ENCODE assay signal across 9 cellular contexts in the genomic region with DNA sequence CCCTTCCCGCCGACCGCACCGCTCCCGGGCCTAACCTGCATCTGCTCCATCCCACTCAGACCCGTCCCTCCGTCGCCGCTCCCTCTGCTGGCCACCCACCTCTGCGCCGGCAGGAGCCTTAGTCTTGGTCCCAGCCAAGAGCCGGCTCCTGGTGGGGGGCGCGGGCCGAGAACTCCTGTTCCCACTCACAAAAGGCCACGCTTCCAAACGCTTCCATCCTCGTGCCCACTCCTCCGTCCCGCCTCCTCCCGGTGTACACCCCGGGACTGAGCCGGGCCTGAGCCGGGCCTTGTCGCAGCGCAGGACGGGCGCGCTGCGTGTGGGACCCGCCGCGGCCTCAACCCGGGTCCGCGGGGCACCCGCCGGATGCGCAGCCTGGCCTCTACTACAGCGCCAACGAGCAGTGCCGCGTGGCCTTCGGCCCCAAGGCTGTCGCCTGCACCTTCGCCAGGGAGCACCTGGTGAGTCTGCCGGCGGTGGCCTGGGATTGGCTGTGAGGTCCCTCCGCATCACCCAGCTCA. TPM values are rescaled to one million over a fixed set of nuclear protein-coding genes. Genes with fewer than 3 reads are reported as not detected.
DNase-seq lines count a peak whose midpoint lies in the region; ATAC-seq lines count a peak whose summit lies in the region.
"Had no signal": no experiment of that assay in that cellular context is flagged by ENCODE, and none has a peak within 500 bp of the region (broad histone marks: within the 10 kb centered on the region; RNA-seq: fewer than 3 reads in every experiment).

No MANE protein-coding gene starts in this region.

- peaks cover 5 to 32% (median 13%) of the 10 kb centered on the region in 5 donors for H3K27me3 Mint-ChIP-seq in naive thymus-derived CD8-positive, alpha-beta T cell

- peaks cover 6% of the 10 kb centered on the region; the same call in 1 of the 2 replicates for H3K36me3 ChIP-seq in HUES6 (ENCODE audit: control insufficient read depth, insufficient read depth, low read length)

- H3K9me3 ChIP-seq in HUES6 (ENCODE audit: control insufficient read depth, insufficient read depth, low read depth, low read length): no peaks in the 10 kb centered on the region

- no peak overlapping the region for H3K27ac ChIP-seq in HUES6 (ENCODE audit: low read depth, low read length)

- H3K27me3 ChIP-seq in HUES6 (ENCODE audit: control insufficient read depth, insufficient read depth, low read length): peaks cover 4% of the 10 kb centered on the region

- peaks cover 7% of the 10 kb centered on the region; the same call in 1 of the 2 replicates for H3K4me1 ChIP-seq in HUES6 (ENCODE audit: control insufficient read depth, insufficient read depth, low read length)

- POLR2A ChIA-PET in naive thymus-derived CD8-positive, alpha-beta T cell (lab: Charles Lee): no interaction called here

- H3K9ac ChIP-seq in HUES6 (ENCODE audit: low read length): peak overlapping the region; percentile 21

- no peak overlapping the region for H3K27ac Mint-ChIP-seq in naive thymus-derived CD8-positive, alpha-beta T cell
- H3K27ac Mint-ChIP-seq: dendritic cell treated with granulocyte-macrophage colony-stimulating factor and Interleukin-4, amounts not matched to agents 40 ng/mL and 50 ng/mL, for 4 days had no signal

- peak; percentile 42 to 76 for ATAC-seq in naive thymus-derived CD8-positive, alpha-beta T cell
- ATAC-seq in HG03439 (IDR thresholded peaks at IDR 0.05; ENCODE audit: unreplicated experiment): no peak

- no peaks in the 10 kb centered on the region for H3K9me3 Mint-ChIP-seq in naive thymus-derived CD8-positive, alpha-beta T cell
- H3K9me3 Mint-ChIP-seq: dendritic cell treated with granulocyte-macrophage colony-stimulating factor and Interleukin-4, amounts not matched to agents 40 ng/mL and 50 ng/mL, for 4 days had no signal

- DNase-seq in COLO668 (lab: John Stamatoyannopoulos, UW; ENCODE audit: unreplicated experiment) (peak; percentile 51), dermis microvascular lymphatic vessel endothelial cell (ENCODE audit: low read depth in 2 of 2) (peak; percentile 12 to 39), mesenteric fat pad (ENCODE audit: low spot score) (no peak), NCI-H524 treated with DMSO at 0.1 percent for 48 hours (lab: John Stamatoyannopoulos, UW) (no peak), NAMALWA (ENCODE audit: low spot score) (no peak)
- DNase-seq in naive thymus-derived CD8-positive, alpha-beta T cell: peak in 2 of 10 donors; percentile 18 to 25

- H3K4me1 Mint-ChIP-seq in naive thymus-derived CD8-positive, alpha-beta T cell: peaks cover under 1 to 10% (median 8%) of the 10 kb centered on the region in 4 donors

- peak overlapping the region; percentile 60 for H3K4me3 ChIP-seq in HUES6 (ENCODE audit: low read depth, low read length)

- peak overlapping the region in 6 of 10 donors; percentile 20 to 84 (median 54) for H3K4me3 Mint-ChIP-seq in naive thymus-derived CD8-positive, alpha-beta T cell
- H3K4me3 Mint-ChIP-seq: dendritic cell treated with granulocyte-macrophage colony-stimulating factor and Interleukin-4, amounts not matched to agents 40 ng/mL and 50 ng/mL, for 4 days had no signal

- H3K36me3 Mint-ChIP-seq in naive thymus-derived CD8-positive, alpha-beta T cell: no peaks in the 10 kb centered on the region

RNA-seq across cellular contexts. Expression of a gene that starts 7.5 kb away (rescaled TPM):
- total RNA-seq in dermis microvascular lymphatic vessel endothelial cell (0.39 and 1.0 TPM in 2 replicates), mesenteric fat pad (0.64 TPM)
- 1 to 10 TPM; 3.8 to 4.0 TPM for total RNA-seq in naive thymus-derived CD8-positive, alpha-beta T cell
- under 1 TPM; 0.10 to 0.99 (median 0.41) TPM for polyA plus RNA-seq in naive thymus-derived CD8-positive, alpha-beta T cell

RNA-seq across cellular contexts. Expression of a gene that starts 11.9 kb away (rescaled TPM):
- 12.1 and 13.3 TPM in 2 replicates for total RNA-seq in dermis microvascular lymphatic vessel endothelial cell
- 10 to 100 TPM; 42.4 to 45.6 TPM for total RNA-seq in naive thymus-derived CD8-positive, alpha-beta T cell
- 10 to 100 TPM; 15.9 to 30.5 (median 24.4) TPM for polyA plus RNA-seq in naive thymus-derived CD8-positive, alpha-beta T cell
- total RNA-seq in mesenteric fat pad: 13.1 TPM

RNA-seq across cellular contexts. Expression of a gene that starts 30.1 kb away (rescaled TPM):
- total RNA-seq in dermis microvascular lymphatic vessel endothelial cell (6.5 and 15.2 TPM in 2 replicates), mesenteric fat pad (9.3 TPM)
- total RNA-seq in naive thymus-derived CD8-positive, alpha-beta T cell: 1 to 10 TPM; 4.4 to 4.9 TPM
- 1 to 10 TPM; 2.5 to 3.7 (median 3.5) TPM for polyA plus RNA-seq in naive thymus-derived CD8-positive, alpha-beta T cell

RNA-seq across cellular contexts. Expression of a gene that starts 49.2 kb away (rescaled TPM):
- total RNA-seq in dermis microvascular lymphatic vessel endothelial cell (19.7 and 24.4 TPM in 2 replicates), mesenteric fat pad (3.9 TPM)
- total RNA-seq in naive thymus-derived CD8-positive, alpha-beta T cell: 1 to 10 TPM; 8.4 to 8.7 TPM
- 1 to 10 TPM; 4.0 to 6.0 (median 5.6) TPM for polyA plus RNA-seq in naive thymus-derived CD8-positive, alpha-beta T cell

RNA-seq across cellular contexts. Expression of a gene that starts 53.5 kb away (rescaled TPM):
- total RNA-seq in dermis microvascular lymphatic vessel endothelial cell (0.26 and 0.38 TPM in 2 replicates), mesenteric fat pad (not detected)
- 1 to 10 TPM; 1.2 to 1.3 TPM for total RNA-seq in naive thymus-derived CD8-positive, alpha-beta T cell
- polyA plus RNA-seq in naive thymus-derived CD8-positive, alpha-beta T cell: 1 to 10 TPM in 1 of 3 donors, under 1 TPM in 1, not detected in 1; 0.35 to 2.3 TPM

Comparison
In these comparisons a context has a peak if more than half of its experiments do, and no peak if none do; other contexts are left out.
1. DNase-seq: peak in COLO668 (single experiment) and dermis microvascular lymphatic vessel endothelial cell (2 of 2); none in mesenteric fat pad (single experiment), NCI-H524 treated with DMSO at 0.1 percent for 48 hours (single experiment) and NAMALWA (single experiment).